Comparison of ENCODE assay signal across 2 cellular contexts in the genomic region with DNA sequence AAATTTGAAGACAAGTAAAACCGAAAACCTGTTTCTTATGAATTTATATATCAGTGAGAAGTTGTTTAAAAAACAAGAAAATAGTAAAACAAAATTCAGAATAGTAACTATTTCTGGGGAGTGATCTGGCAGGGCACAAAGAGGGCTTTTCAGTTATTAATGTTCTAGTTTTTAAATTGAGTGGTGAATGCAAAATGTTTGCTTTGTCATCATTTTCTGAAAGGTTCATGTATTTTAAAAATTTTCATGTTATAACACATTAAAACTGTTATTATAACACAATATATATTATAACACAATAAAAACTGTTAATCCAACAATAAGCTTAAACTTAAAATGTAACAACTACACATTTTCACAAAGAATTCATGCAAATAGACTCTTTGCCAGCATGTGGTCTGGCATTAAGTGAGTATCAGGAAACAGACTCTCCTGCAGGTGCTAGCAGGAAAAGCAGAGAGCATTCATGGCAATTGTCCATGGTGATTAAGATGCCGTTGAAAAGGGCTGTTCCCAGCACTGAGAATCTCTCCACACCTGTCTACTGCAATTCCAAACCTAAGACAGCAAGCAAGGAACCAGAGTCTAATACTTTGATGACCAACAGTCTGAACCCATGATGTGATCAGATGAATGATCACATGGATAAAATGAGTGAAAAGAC.
TF ChIP-seq lines count a peak whose summit lies in the region.

No MANE protein-coding gene starts in this region.

TF ChIP-seq in HepG2, 621 proteins besides CTCF, POLR2A, EP300 and RAD21:
- TF ChIP-seq MAFF (IDR thresholded peaks at IDR 0.05; ENCODE audit: low read depth, low read length): peak; percentile 69
- TF ChIP-seq, protein P1, sequence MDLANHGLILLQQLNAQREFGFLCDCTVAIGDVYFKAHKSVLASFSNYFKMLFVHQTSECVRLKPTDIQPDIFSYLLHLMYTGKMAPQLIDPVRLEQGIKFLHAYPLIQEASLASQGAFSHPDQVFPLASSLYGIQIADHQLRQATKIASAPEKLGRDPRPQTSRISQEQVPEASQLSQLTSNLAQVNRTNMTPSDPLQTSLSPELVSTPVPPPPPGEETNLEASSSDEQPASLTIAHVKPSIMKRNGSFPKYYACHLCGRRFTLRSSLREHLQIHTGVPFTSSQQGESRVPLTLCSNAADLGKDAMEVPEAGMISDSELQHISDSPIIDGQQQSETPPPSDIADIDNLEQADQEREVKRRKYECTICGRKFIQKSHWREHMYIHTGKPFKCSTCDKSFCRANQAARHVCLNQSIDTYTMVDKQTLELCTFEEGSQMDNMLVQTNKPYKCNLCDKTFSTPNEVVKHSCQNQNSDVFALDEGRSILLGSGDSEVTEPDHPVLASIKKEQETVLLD (CRISPR knock-in tag; IDR thresholded peaks at IDR 0.05; ENCODE audit: low read depth): no peak
- TF ChIP-seq MAFK (conservative IDR thresholded peaks at IDR 0.05 in 1 of 2, IDR thresholded peaks at IDR 0.05 in 1 of 2; ENCODE audit: low read length in 2 of 2): peak; percentile 31 to 78; a peak in 2 of 4 replicates

TF ChIP-seq in K562, 482 proteins besides CTCF, POLR2A, EP300 and RAD21:
- TF ChIP-seq, protein P2, sequence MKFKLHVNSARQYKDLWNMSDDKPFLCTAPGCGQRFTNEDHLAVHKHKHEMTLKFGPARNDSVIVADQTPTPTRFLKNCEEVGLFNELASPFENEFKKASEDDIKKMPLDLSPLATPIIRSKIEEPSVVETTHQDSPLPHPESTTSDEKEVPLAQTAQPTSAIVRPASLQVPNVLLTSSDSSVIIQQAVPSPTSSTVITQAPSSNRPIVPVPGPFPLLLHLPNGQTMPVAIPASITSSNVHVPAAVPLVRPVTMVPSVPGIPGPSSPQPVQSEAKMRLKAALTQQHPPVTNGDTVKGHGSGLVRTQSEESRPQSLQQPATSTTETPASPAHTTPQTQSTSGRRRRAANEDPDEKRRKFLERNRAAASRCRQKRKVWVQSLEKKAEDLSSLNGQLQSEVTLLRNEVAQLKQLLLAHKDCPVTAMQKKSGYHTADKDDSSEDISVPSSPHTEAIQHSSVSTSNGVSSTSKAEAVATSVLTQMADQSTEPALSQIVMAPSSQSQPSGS (CRISPR knock-in tag; IDR thresholded peaks at IDR 0.05): no peak
- TF ChIP-seq ZKSCAN3 (CRISPR knock-in tag; IDR thresholded peaks at IDR 0.05): no peak
- TF ChIP-seq ZNF436 (CRISPR knock-in tag; IDR thresholded peaks at IDR 0.05): no peak
- peak; percentile 56 for TF ChIP-seq ZNF316 (IDR thresholded peaks at IDR 0.05)
- TF ChIP-seq NFIC (IDR thresholded peaks at IDR 0.05): no peak
- TF ChIP-seq, protein P3, sequence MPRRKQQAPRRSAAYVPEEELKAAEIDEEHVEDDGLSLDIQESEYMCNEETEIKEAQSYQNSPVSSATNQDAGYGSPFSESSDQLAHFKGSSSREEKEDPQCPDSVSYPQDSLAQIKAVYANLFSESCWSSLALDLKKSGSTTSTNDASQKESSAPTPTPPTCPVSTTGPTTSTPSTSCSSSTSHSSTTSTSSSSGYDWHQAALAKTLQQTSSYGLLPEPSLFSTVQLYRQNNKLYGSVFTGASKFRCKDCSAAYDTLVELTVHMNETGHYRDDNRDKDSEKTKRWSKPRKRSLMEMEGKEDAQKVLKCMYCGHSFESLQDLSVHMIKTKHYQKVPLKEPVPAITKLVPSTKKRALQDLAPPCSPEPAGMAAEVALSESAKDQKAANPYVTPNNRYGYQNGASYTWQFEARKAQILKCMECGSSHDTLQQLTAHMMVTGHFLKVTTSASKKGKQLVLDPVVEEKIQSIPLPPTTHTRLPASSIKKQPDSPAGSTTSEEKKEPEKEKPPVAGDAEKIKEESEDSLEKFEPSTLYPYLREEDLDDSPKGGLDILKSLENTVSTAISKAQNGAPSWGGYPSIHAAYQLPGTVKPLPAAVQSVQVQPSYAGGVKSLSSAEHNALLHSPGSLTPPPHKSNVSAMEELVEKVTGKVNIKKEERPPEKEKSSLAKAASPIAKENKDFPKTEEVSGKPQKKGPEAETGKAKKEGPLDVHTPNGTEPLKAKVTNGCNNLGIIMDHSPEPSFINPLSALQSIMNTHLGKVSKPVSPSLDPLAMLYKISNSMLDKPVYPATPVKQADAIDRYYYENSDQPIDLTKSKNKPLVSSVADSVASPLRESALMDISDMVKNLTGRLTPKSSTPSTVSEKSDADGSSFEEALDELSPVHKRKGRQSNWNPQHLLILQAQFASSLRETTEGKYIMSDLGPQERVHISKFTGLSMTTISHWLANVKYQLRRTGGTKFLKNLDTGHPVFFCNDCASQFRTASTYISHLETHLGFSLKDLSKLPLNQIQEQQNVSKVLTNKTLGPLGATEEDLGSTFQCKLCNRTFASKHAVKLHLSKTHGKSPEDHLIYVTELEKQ (CRISPR knock-in tag; IDR thresholded peaks at IDR 0.05): no peak
- TF ChIP-seq LARP7 (IDR thresholded peaks at IDR 0.05): no peak
- TF ChIP-seq C11orf30 (IDR thresholded peaks at IDR 0.05; ENCODE audit: low read depth): peak; percentile 18; the same call in 1 of the 2 replicates
